ENCODE assay signal across 5 cellular contexts in the genomic region with DNA sequence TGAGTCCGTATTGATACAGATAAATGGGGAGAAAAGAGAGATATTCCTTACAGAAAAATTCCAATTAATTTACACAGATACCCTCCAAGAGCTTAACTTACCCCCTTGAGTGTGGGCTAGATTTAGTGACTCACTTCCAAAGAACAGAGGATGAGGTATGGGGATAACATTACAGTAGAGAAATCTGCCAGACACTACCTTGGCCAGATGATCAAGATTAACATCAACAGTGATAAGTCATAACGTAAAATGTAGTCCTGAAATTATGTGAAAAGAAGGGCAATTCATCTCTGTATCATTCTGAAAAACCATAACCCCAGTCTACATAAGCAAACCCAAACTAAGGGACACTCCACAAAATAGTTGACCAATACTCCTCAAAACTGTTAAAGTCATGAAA.
"Had no signal": no experiment of that assay in that cellular context is flagged by ENCODE, and none has a peak within 500 bp of the region (broad histone marks: within the 10 kb centered on the region; RNA-seq: fewer than 3 reads in every experiment).

No MANE protein-coding gene starts in this region.

- H3K27me3 Mint-ChIP-seq: IgD-negative memory B cell had no signal

- H3K4me3 Mint-ChIP-seq: GM23338, H9, IgD-negative memory B cell had no signal

- DNase-seq: H9, HCEC 1CT had no signal

- H3K27ac Mint-ChIP-seq: GM23338, H9 had no signal

- H3K4me1 Mint-ChIP-seq: GM23338, H9 had no signal

- ATAC-seq: GM23338, HepG2 had no signal
